8 cellular contexts compared by ENCODE assay signal in the genomic region with DNA sequence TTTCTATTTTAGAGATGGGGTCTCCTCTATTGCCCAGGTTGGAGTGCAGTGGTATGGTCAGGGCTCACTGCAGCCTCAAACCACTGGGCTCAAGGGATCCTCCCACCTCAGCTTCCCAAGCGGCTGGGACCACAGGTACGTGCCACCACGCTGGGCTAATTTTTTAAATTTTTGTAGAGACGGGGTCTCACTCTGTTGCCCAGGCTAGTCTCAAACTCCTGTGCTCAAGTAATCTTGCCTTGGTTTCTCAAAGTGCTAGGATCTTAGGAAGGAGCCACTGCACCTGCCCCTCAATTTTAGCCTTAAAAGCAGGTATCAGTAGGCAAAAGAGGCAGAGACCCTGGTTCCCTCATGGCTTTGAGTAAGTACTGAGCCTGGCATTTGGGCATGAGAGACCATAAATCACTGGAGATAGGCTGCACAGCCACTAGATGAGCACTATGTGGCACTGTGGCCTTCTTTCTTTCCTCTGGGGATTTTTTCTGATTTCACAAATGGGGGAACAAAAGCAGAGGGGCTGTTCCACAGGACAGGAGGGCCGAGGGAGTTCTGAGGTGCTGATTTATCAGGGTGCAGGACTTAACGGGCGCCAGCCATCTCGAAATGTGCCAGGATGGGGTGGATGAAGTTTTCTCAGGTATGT.
DNase-seq lines count a peak whose midpoint lies in the region; ATAC-seq and TF ChIP-seq lines count a peak whose summit lies in the region.

No MANE protein-coding gene starts in this region.

- H3K79me2 ChIP-seq in fibroblast of lung (ENCODE audit: control insufficient read depth, insufficient read depth, low read length): no peaks in the 10 kb centered on the region
- no peaks in the 10 kb centered on the region for H3K79me2 ChIP-seq in neural cell (replicated peaks; ENCODE audit: insufficient read depth, low read length)

- TF ChIP-seq RAD21 in neural cell (conservative IDR thresholded peaks at IDR 0.05): peak; percentile 57

- H3F3A ChIP-seq in neural cell (ENCODE audit: insufficient read depth, low read length, poor library complexity, severe bottlenecking): no peaks in the 10 kb centered on the region

- no peak for TF ChIP-seq EP300 in neural cell (conservative IDR thresholded peaks at IDR 0.05; ENCODE audit: poor library complexity, severe bottlenecking)

- H3K36me3 ChIP-seq in fibroblast of lung (ENCODE audit: control insufficient read depth, insufficient read depth, low read length): no peaks in the 10 kb centered on the region
- no peaks in the 10 kb centered on the region for H3K36me3 ChIP-seq in neural cell (ENCODE audit: insufficient read depth, low read length)

- H3K4me3 ChIP-seq in fibroblast of lung (replicated peaks in 1 of 4; ENCODE audit: control extremely low read depth in 1 of 4, insufficient read depth in 1 of 4, low read depth in 3 of 4, low read length in 4 of 4) (no peak overlapping the region), neural cell (ENCODE audit: low read length) (no peak overlapping the region)

- peaks cover 3% of the 10 kb centered on the region for H3K27me3 ChIP-seq in fibroblast of lung (ENCODE audit: control insufficient read depth, insufficient read depth, low read length)
- H3K27me3 ChIP-seq in neural cell (ENCODE audit: insufficient read depth, low read depth, low read length): no peaks in the 10 kb centered on the region

- no peaks in the 10 kb centered on the region for H3K9me3 ChIP-seq in fibroblast of lung (ENCODE audit: control insufficient read depth, insufficient read depth, low read depth, low read length)
- no peaks in the 10 kb centered on the region for H3K9me3 ChIP-seq in neural cell (ENCODE audit: low read length)

- DNase-seq in activated gamma-delta T cell treated with Interleukin-2 at 50 U/mL for 16 hours (peak; percentile 19), activated gamma-delta T cell (lab: John Stamatoyannopoulos, UW) (no peak), LoVo (ENCODE audit: low spot score) (peak; percentile 10), SKM-1 treated with dmso at 0.1 percent for 144 hours (lab: John Stamatoyannopoulos, UW; ENCODE audit: unreplicated experiment) (peak; percentile 51), fibroblast of lung (ENCODE audit: low read depth in 2 of 2) (peak; percentile 46 to 64)

- TF ChIP-seq CTCF in fibroblast of lung (conservative IDR thresholded peaks at IDR 0.05 in 1 of 2, IDR thresholded peaks at IDR 0.05 in 1 of 2; ENCODE audit: low read depth in 1 of 2, low read length in 2 of 2) (peak; percentile 81 to 84), neural cell (IDR thresholded peaks at IDR 0.05; ENCODE audit: poor library complexity, severe bottlenecking) (peak; percentile 68)

- no peak overlapping the region for H2AFZ ChIP-seq in fibroblast of lung (ENCODE audit: low read length)
- no peak overlapping the region for H2AFZ ChIP-seq in neural cell (ENCODE audit: low read depth, low read length)

- H3K4me2 ChIP-seq in fibroblast of lung (ENCODE audit: extremely low read depth, insufficient read depth, low read length): no peak overlapping the region
- H3K4me2 ChIP-seq in neural cell (ENCODE audit: low read length): no peak overlapping the region

- peaks cover 7% of the 10 kb centered on the region for H3K4me1 ChIP-seq in fibroblast of lung (ENCODE audit: control insufficient read depth, extremely low read depth, insufficient read depth, low read length)

- no peak overlapping the region for H3K27ac ChIP-seq in fibroblast of lung (ENCODE audit: insufficient read depth, low read length)
- no peak overlapping the region for H3K27ac ChIP-seq in neural cell (ENCODE audit: low read length)

- H3K9ac ChIP-seq in fibroblast of lung (ENCODE audit: insufficient read depth, low read length) (no peak overlapping the region), neural cell (ENCODE audit: low read length) (no peak overlapping the region)

- no peaks in the 10 kb centered on the region for H3K9me2 ChIP-seq in neural cell (ENCODE audit: insufficient read depth, low read length)

- H4K20me1 ChIP-seq in fibroblast of lung (ENCODE audit: control insufficient read depth, extremely low read depth, insufficient read depth, low read length) (no peaks in the 10 kb centered on the region), neural cell (ENCODE audit: insufficient read depth) (no peaks in the 10 kb centered on the region)

- ATAC-seq in HG02763 (IDR thresholded peaks at IDR 0.05; ENCODE audit: unreplicated experiment) (no peak), HG03460 (IDR thresholded peaks at IDR 0.05; ENCODE audit: unreplicated experiment) (no peak)

TF ChIP-seq in neural cell, 6 proteins besides CTCF, POLR2A, EP300 and RAD21:
- TF ChIP-seq REST (IDR thresholded peaks at IDR 0.05; ENCODE audit: borderline replicate concordance) (no peak), MXI1 (conservative IDR thresholded peaks at IDR 0.05; ENCODE audit: poor library complexity, severe bottlenecking) (no peak), TAF1 (IDR thresholded peaks at IDR 0.05; ENCODE audit: low read depth) (no peak), POLR2AphosphoS5 (IDR thresholded peaks at IDR 0.05) (no peak), SMC3 (conservative IDR thresholded peaks at IDR 0.05; ENCODE audit: poor library complexity) (peak; percentile 64), EZH2 (IDR thresholded peaks at IDR 0.05; ENCODE audit: borderline replicate concordance, insufficient read depth, low read length, poor library complexity, severe bottlenecking) (no peak)
